17 cellular contexts compared by ENCODE assay signal in genomic region chr22:27746918-27747317, GRCh38. TPM values are rescaled to one million over a fixed set of nuclear protein-coding genes. Genes with fewer than 3 reads are reported as not detected.
DNase-seq lines count a peak whose midpoint lies in the region; ATAC-seq lines count a peak whose summit lies in the region.
"Had no signal": no experiment of that assay in that cellular context is flagged by ENCODE, and none has a peak within 500 bp of the region (broad histone marks: within the 10 kb centered on the region; RNA-seq: fewer than 3 reads in every experiment).

No MANE protein-coding gene starts in this region.

- no peak overlapping the region for H3K9ac ChIP-seq in GM23248

- in situ Hi-C loops in GM23248 (cut with MboI), result no loop called here

- H3K27ac ChIP-seq in ACC112 (ENCODE audit: low read depth, low read length), result peak overlapping the region; percentile 83; the same call in 1 of the 2 replicates
- H3K27ac ChIP-seq in GM23248, result 0 out of 2 replicates have a peak overlapping the region, but pooled peaks have one; percentile 83
- peak overlapping the region; percentile 36 for H3K27ac ChIP-seq in caudate nucleus (ENCODE audit: low read depth, low read length)
- H3K27ac ChIP-seq: A549 had no signal

- H3K27me3 Mint-ChIP-seq in activated T-helper 2 cell treated with anti-CD3 and anti-CD28 coated beads, Interferon-gamma antibody, Interleukin-2, Interleukin-4, amounts not matched to agents 10 μg/mL and 5 μg/mL and 100 μg/mL, durations not matched to agents 14 hours and 24 hours and 36 hours (ENCODE audit: low read depth), result peaks cover 5% of the 10 kb centered on the region

- no peak overlapping the region for H3K4me3 ChIP-seq in ACC112 (ENCODE audit: low read depth, low read length)
- no peak overlapping the region for H3K4me3 ChIP-seq in GM23248
- H3K4me3 ChIP-seq: A549 had no signal

- no peak overlapping the region for H3K27ac Mint-ChIP-seq in activated T-helper 2 cell treated with anti-CD3 and anti-CD28 coated beads, Interferon-gamma antibody, Interleukin-2, Interleukin-4, amounts not matched to agents 10 μg/mL and 5 μg/mL and 100 μg/mL, durations not matched to agents 14 hours and 24 hours and 36 hours
- H3K27ac Mint-ChIP-seq: CD14-positive monocyte; CD8-positive, alpha-beta T cell; HFFc6 had no signal

- WGBS in GM23248 (ENCODE audit: low coverage in 1 of 2, low lambda C conversion rate in 2 of 2, missing lambda C conversion rate in 2 of 2), 2 experiments, result 79 to 87% methylated on average over 8 of the region's 8 CpGs

- intact Hi-C loops in posterior vena cava (cut with DNase I), result no loop called here
- intact Hi-C loops in activated T-helper 2 cell treated with anti-CD3 and anti-CD28 coated beads, Interferon-gamma antibody, Interleukin-2, Interleukin-4, amounts not matched to agents 10 μg/mL and 5 μg/mL and 100 μg/mL, durations not matched to agents 14 hours and 24 hours and 36 hours (cut with micrococcal nuclease), result no loop called here

- DNase-seq in GM23248, result no peak
- peak in 13 of 61 donors; percentile 4 to 57 (median 20) for DNase-seq in caudate nucleus (lab: John Stamatoyannopoulos, UW)
- peak; percentile 52 for DNase-seq in posterior vena cava (ENCODE audit: low spot score)
- DNase-seq in NCI-H1417 (lab: John Stamatoyannopoulos, UW), result no peak
- DNase-seq in midbrain (lab: John Stamatoyannopoulos, UW), result no peak
- no peak for DNase-seq in activated T-helper 2 cell treated with anti-CD3 and anti-CD28 coated beads, Interferon-gamma antibody, Interleukin-2, Interleukin-4, amounts not matched to agents 10 μg/mL and 5 μg/mL and 100 μg/mL, durations not matched to agents 14 hours and 24 hours and 36 hours (ENCODE audit: low spot score)
- DNase-seq: CD8-positive, alpha-beta T cell; COR-L47; DMS153; DMS79 treated with DMSO at 0.1 percent for 48 hours; EL; HCEC 1CT; HFFc6 had no signal

- H3F3A ChIP-seq in GM23248 (ENCODE audit: insufficient read depth), result peaks cover 48% of the 10 kb centered on the region

- H3K4me1 ChIP-seq in ACC112 (ENCODE audit: control insufficient read depth, insufficient read depth, low read length, unreplicated experiment), result peaks cover 30% of the 10 kb centered on the region
- peaks cover 47% of the 10 kb centered on the region for H3K4me1 ChIP-seq in GM23248 (ENCODE audit: insufficient read depth)

- no peaks in the 10 kb centered on the region for H3K9me3 Mint-ChIP-seq in activated T-helper 2 cell treated with anti-CD3 and anti-CD28 coated beads, Interferon-gamma antibody, Interleukin-2, Interleukin-4, amounts not matched to agents 10 μg/mL and 5 μg/mL and 100 μg/mL, durations not matched to agents 14 hours and 24 hours and 36 hours
- H3K9me3 Mint-ChIP-seq: CD14-positive monocyte; CD8-positive, alpha-beta T cell; HFFc6 had no signal

- no peak for ATAC-seq in HG03457 (IDR thresholded peaks at IDR 0.05; ENCODE audit: unreplicated experiment)
- ATAC-seq: A549; CD8-positive, alpha-beta T cell had no signal

- no peak overlapping the region for H3K4me2 ChIP-seq in GM23248 (ENCODE audit: unreplicated experiment)
- H3K4me2 ChIP-seq: A549 had no signal

- H3K79me2 ChIP-seq in ACC112 (ENCODE audit: control insufficient read depth, insufficient read depth, low read length, unreplicated experiment) (no peaks in the 10 kb centered on the region), GM23248 (ENCODE audit: insufficient read depth) (no peaks in the 10 kb centered on the region)

- no peaks in the 10 kb centered on the region for H4K20me1 ChIP-seq in GM23248 (ENCODE audit: insufficient read depth)

- no peaks in the 10 kb centered on the region for H3K9me3 ChIP-seq in GM23248 (ENCODE audit: low read depth)
- H3K9me3 ChIP-seq: A549 had no signal

- H3K36me3 Mint-ChIP-seq in activated T-helper 2 cell treated with anti-CD3 and anti-CD28 coated beads, Interferon-gamma antibody, Interleukin-2, Interleukin-4, amounts not matched to agents 10 μg/mL and 5 μg/mL and 100 μg/mL, durations not matched to agents 14 hours and 24 hours and 36 hours (ENCODE audit: low read depth), result no peaks in the 10 kb centered on the region
- H3K36me3 Mint-ChIP-seq: CD14-positive monocyte; CD8-positive, alpha-beta T cell had no signal

- peaks cover 2% of the 10 kb centered on the region for H3K4me1 Mint-ChIP-seq in activated T-helper 2 cell treated with anti-CD3 and anti-CD28 coated beads, Interferon-gamma antibody, Interleukin-2, Interleukin-4, amounts not matched to agents 10 μg/mL and 5 μg/mL and 100 μg/mL, durations not matched to agents 14 hours and 24 hours and 36 hours (ENCODE audit: low read depth)

- H3K27me3 ChIP-seq in ACC112 (ENCODE audit: insufficient read depth, low read length) (no peaks in the 10 kb centered on the region), GM23248 (replicated peaks; ENCODE audit: insufficient read depth) (no peaks in the 10 kb centered on the region)

- H3K4me3 Mint-ChIP-seq in activated T-helper 2 cell treated with anti-CD3 and anti-CD28 coated beads, Interferon-gamma antibody, Interleukin-2, Interleukin-4, amounts not matched to agents 10 μg/mL and 5 μg/mL and 100 μg/mL, durations not matched to agents 14 hours and 24 hours and 36 hours (ENCODE audit: low read depth), result no peak overlapping the region
- H3K4me3 Mint-ChIP-seq: CD14-positive monocyte; CD8-positive, alpha-beta T cell; HFFc6 had no signal

- H2AFZ ChIP-seq in ACC112 (ENCODE audit: low read length, unreplicated experiment) (no peak overlapping the region), GM23248 (no peak overlapping the region)

- H3K9me2 ChIP-seq in GM23248 (ENCODE audit: insufficient read depth), result no peaks in the 10 kb centered on the region

- H3K36me3 ChIP-seq in ACC112 (ENCODE audit: insufficient read depth, low read length) (no peaks in the 10 kb centered on the region), GM23248 (ENCODE audit: low read depth) (no peaks in the 10 kb centered on the region)

RNA-seq across cellular contexts. Expression of gene MN1, which starts 54.6 kb away (rescaled TPM):
- total RNA-seq in GM23248 (2014; rRNA removed; shearing (Covaris generic)), result 24.8 and 25.9 TPM in 2 replicates
- polyA plus RNA-seq in GM23248 (2016; fragmentation: Nextera tagmentation; extraction: Ambion mirVana), result 4.2 and 4.4 TPM in 2 replicates
- total RNA-seq in posterior vena cava, result 10 to 100 TPM; 22.9 to 41.8 TPM
- total RNA-seq in activated T-helper 2 cell treated with anti-CD3 and anti-CD28 coated beads, Interferon-gamma antibody, Interleukin-2, Interleukin-4, amounts not matched to agents 10 μg/mL and 5 μg/mL and 100 μg/mL, durations not matched to agents 14 hours and 24 hours and 36 hours, result 0.09 and 0.16 TPM in 2 replicates

Comparison
In these comparisons a context has a peak if more than half of its experiments do, and no peak if none do; other contexts are left out.
1. RNA of gene MN1, which starts 54.6 kb away (total RNA-seq): 22.9 to 41.8 TPM in posterior vena cava and 24.8 to 25.9 TPM in GM23248; 0.09 to 0.16 TPM in activated T-helper 2 cell treated with anti-CD3 and anti-CD28 coated beads, Interferon-gamma antibody, Interleukin-2, Interleukin-4, amounts not matched to agents 10 μg/mL and 5 μg/mL and 100 μg/mL, durations not matched to agents 14 hours and 24 hours and 36 hours; every median in the first group is over 10 times any median in the second.
2. Peak in every context shown above with its lines, with median percentiles within 50 percentile points of each other: H3K27ac ChIP-seq.